15 cellular contexts compared by ENCODE assay signal in genomic region chr10:75508814-75509306, GRCh38.
DNase-seq lines count a peak whose midpoint lies in the region; ATAC-seq and TF ChIP-seq lines count a peak whose summit lies in the region.
"Had no signal": no experiment of that assay in that cellular context is flagged by ENCODE, and none has a peak within 500 bp of the region (broad histone marks: within the 10 kb centered on the region; RNA-seq: fewer than 3 reads in every experiment).

No MANE protein-coding gene starts in this region.

- TF ChIP-seq EP300 in stomach (IDR thresholded peaks at IDR 0.05), result no peak

- H3K27me3 Mint-ChIP-seq in activated CD4-positive, alpha-beta T cell treated with anti-CD3 and anti-CD28 coated beads for 36 hours, result peaks cover 6% of the 10 kb centered on the region
- peaks cover 6% of the 10 kb centered on the region for H3K27me3 Mint-ChIP-seq in activated CD4-positive, alpha-beta T cell treated with anti-CD3 and anti-CD28 coated beads, Interleukin-2, amount 10 ng/mL, durations not matched to agents 24 days and 14 days
- peaks cover 41% of the 10 kb centered on the region for H3K27me3 Mint-ChIP-seq in type B pancreatic cell

- DNase-seq in activated CD4-positive, alpha-beta T cell treated with anti-CD3 and anti-CD28 coated beads for 36 hours, result peak; percentile 12
- no peak for DNase-seq in activated CD4-positive, alpha-beta T cell treated with anti-CD3 and anti-CD28 coated beads, Interleukin-2, amount 10 ng/mL, durations not matched to agents 24 days and 14 days
- DNase-seq in glomerular visceral epithelial cell (ENCODE audit: extremely low spot score) (peak; percentile 26), type B pancreatic cell (ENCODE audit: extremely low spot score, unreplicated experiment) (no peak), omental fat pad (ENCODE audit: low spot score) (no peak), stomach (no peak)
- DNase-seq in stimulated activated CD8-positive, alpha-beta memory T cell treated with anti-CD3 and anti-CD28 coated beads, Interleukin-4, amount 100 ng/mL, for 48 hours, result no peak
- DNase-seq: activated CD4-positive, alpha-beta T cell treated with anti-CD3 and anti-CD28 coated beads, Interleukin-2, amount 50 U/mL, for 4 hours; activated naive CD4-positive, alpha-beta T cell treated with Interleukin-2 at 50 U/mL for 16 hours; central memory CD4-positive, alpha-beta T cell; stimulated activated CD4-positive, alpha-beta T cell treated with anti-CD3 and anti-CD28 coated beads, Interleukin-12 subunit alpha, Interleukin-12 subunit beta, amount 100 ng/mL, for 4 hours; upper lobe of right lung had no signal

- no peak overlapping the region for H3K4me3 ChIP-seq in stomach
- H3K4me3 ChIP-seq: lung, upper lobe of right lung had no signal

- CTCF ChIA-PET in activated CD4-positive, alpha-beta T cell treated with anti-CD3 and anti-CD28 coated beads for 36 hours (lab: Charles Lee), result no interaction called here

- no peaks in the 10 kb centered on the region for H3K9me3 Mint-ChIP-seq in activated CD4-positive, alpha-beta T cell treated with anti-CD3 and anti-CD28 coated beads for 36 hours (ENCODE audit: low read depth)
- no peaks in the 10 kb centered on the region for H3K9me3 Mint-ChIP-seq in activated CD4-positive, alpha-beta T cell treated with anti-CD3 and anti-CD28 coated beads, Interleukin-2, amount 10 ng/mL, durations not matched to agents 24 days and 14 days
- H3K9me3 Mint-ChIP-seq in type B pancreatic cell, result no peaks in the 10 kb centered on the region

- ATAC-seq in activated CD4-positive, alpha-beta T cell treated with anti-CD3 and anti-CD28 coated beads for 36 hours, result no peak
- ATAC-seq in SK-N-SH treated with all-trans-retinoic acid at 6 μM for 48 hours (peak; percentile 74), omental fat pad (ENCODE audit: low FRiP score) (no peak)
- ATAC-seq: upper lobe of right lung had no signal

- H3K27ac Mint-ChIP-seq in activated CD4-positive, alpha-beta T cell treated with anti-CD3 and anti-CD28 coated beads for 36 hours, result no peak overlapping the region
- no peak overlapping the region for H3K27ac Mint-ChIP-seq in activated CD4-positive, alpha-beta T cell treated with anti-CD3 and anti-CD28 coated beads, Interleukin-2, amount 10 ng/mL, durations not matched to agents 24 days and 14 days
- H3K27ac Mint-ChIP-seq in type B pancreatic cell, result no peak overlapping the region

- peak overlapping the region in 2 of 5 donors; percentile 5 to 28 for H3K27ac ChIP-seq in stomach
- H3K27ac ChIP-seq: neutrophil, upper lobe of right lung had no signal

- H3K4me1 ChIP-seq in stomach, result peaks cover 5 to 48% (median 27%) of the 10 kb centered on the region in 4 donors

- WGBS in stomach, 5 donors, result 29 to 48% (median 41%) methylated on average over 7 of the region's 7 CpGs

- no peak overlapping the region for H3K4me3 Mint-ChIP-seq in activated CD4-positive, alpha-beta T cell treated with anti-CD3 and anti-CD28 coated beads for 36 hours
- H3K4me3 Mint-ChIP-seq in activated CD4-positive, alpha-beta T cell treated with anti-CD3 and anti-CD28 coated beads, Interleukin-2, amount 10 ng/mL, durations not matched to agents 24 days and 14 days, result no peak overlapping the region
- peak overlapping the region; percentile 49 for H3K4me3 Mint-ChIP-seq in type B pancreatic cell

- H3K36me3 ChIP-seq in stomach, result no peaks in the 10 kb centered on the region
- H3K36me3 ChIP-seq: neutrophil, upper lobe of right lung had no signal

- POLR2A ChIA-PET in activated CD4-positive, alpha-beta T cell treated with anti-CD3 and anti-CD28 coated beads for 36 hours (lab: Charles Lee), result no interaction called here

- TF ChIP-seq CTCF in type B pancreatic cell (conservative IDR thresholded peaks at IDR 0.05) (no peak), omental fat pad (IDR thresholded peaks at IDR 0.05) (no peak), stomach (IDR thresholded peaks at IDR 0.05) (no peak)

- no peaks in the 10 kb centered on the region for H3K36me3 Mint-ChIP-seq in activated CD4-positive, alpha-beta T cell treated with anti-CD3 and anti-CD28 coated beads for 36 hours (ENCODE audit: low read depth)
- H3K36me3 Mint-ChIP-seq in activated CD4-positive, alpha-beta T cell treated with anti-CD3 and anti-CD28 coated beads, Interleukin-2, amount 10 ng/mL, durations not matched to agents 24 days and 14 days (ENCODE audit: low read depth), result no peaks in the 10 kb centered on the region
- H3K36me3 Mint-ChIP-seq in type B pancreatic cell, result peaks cover 3% of the 10 kb centered on the region

- no peak for TF ChIP-seq POLR2A in stomach (IDR thresholded peaks at IDR 0.05)

- H3K9me3 ChIP-seq in stomach, result no peaks in the 10 kb centered on the region
- H3K9me3 ChIP-seq: neutrophil, upper lobe of right lung had no signal

- peaks cover 2% of the 10 kb centered on the region for H3K4me1 Mint-ChIP-seq in activated CD4-positive, alpha-beta T cell treated with anti-CD3 and anti-CD28 coated beads for 36 hours
- H3K4me1 Mint-ChIP-seq in activated CD4-positive, alpha-beta T cell treated with anti-CD3 and anti-CD28 coated beads, Interleukin-2, amount 10 ng/mL, durations not matched to agents 24 days and 14 days, result no peaks in the 10 kb centered on the region
- peaks cover 41% of the 10 kb centered on the region for H3K4me1 Mint-ChIP-seq in type B pancreatic cell (ENCODE audit: unreplicated experiment)

- H3K27me3 ChIP-seq in stomach, result no peaks in the 10 kb centered on the region
- H3K27me3 ChIP-seq: neutrophil, upper lobe of right lung had no signal

- intact Hi-C loops in activated CD4-positive, alpha-beta T cell treated with anti-CD3 and anti-CD28 coated beads for 36 hours (cut with DNase I, micrococcal nuclease), result no loop called here
- intact Hi-C loops in activated CD4-positive, alpha-beta T cell treated with anti-CD3 and anti-CD28 coated beads, Interleukin-2, amount 10 ng/mL, durations not matched to agents 24 days and 14 days (cut with micrococcal nuclease), result no loop called here
- intact Hi-C loops in stomach (cut with DNase I; ENCODE audit: low total_unique reads), result no loop called here

TF ChIP-seq in SK-N-SH treated with all-trans-retinoic acid at 6 μM for 48 hours, 23 proteins besides CTCF, POLR2A, EP300 and RAD21 (continues in another document):
- TF ChIP-seq PATZ1 (CRISPR knock-in tag; IDR thresholded peaks at IDR 0.05; ENCODE audit: borderline replicate concordance) (peak; percentile 24; the same call in 1 of the 2 replicates), CSDC2 (CRISPR knock-in tag; IDR thresholded peaks at IDR 0.05) (no peak), RARB (CRISPR knock-in tag; IDR thresholded peaks at IDR 0.05) (no peak; the same call in 1 of the 2 replicates), ZNF8 (CRISPR knock-in tag; IDR thresholded peaks at IDR 0.05) (peak; percentile 24; the same call in 1 of the 2 replicates), SNAI2 (CRISPR knock-in tag; IDR thresholded peaks at IDR 0.05) (peak; percentile 95), POU6F1 (CRISPR knock-in tag; IDR thresholded peaks at IDR 0.05; ENCODE audit: borderline replicate concordance, low read depth) (no peak), ZFP30 (CRISPR knock-in tag; IDR thresholded peaks at IDR 0.05) (peak; percentile 29; the same call in 1 of the 2 replicates), GLIS3 (CRISPR knock-in tag; IDR thresholded peaks at IDR 0.05) (peak; percentile 13; the same call in 1 of the 2 replicates), ZFP3 (CRISPR knock-in tag; IDR thresholded peaks at IDR 0.05) (no peak), BACH2 (CRISPR knock-in tag; IDR thresholded peaks at IDR 0.05; ENCODE audit: borderline replicate concordance) (no peak), CREB5 (CRISPR knock-in tag; IDR thresholded peaks at IDR 0.05; ENCODE audit: low read depth) (peak; percentile 26; the same call in 1 of the 2 replicates), ISL1 (CRISPR knock-in tag; IDR thresholded peaks at IDR 0.05) (no peak)

Comparison
In these comparisons a context has a peak if more than half of its experiments do, and no peak if none do; other contexts are left out.
1. DNase-seq: peak in activated CD4-positive, alpha-beta T cell treated with anti-CD3 and anti-CD28 coated beads for 36 hours (single experiment) and glomerular visceral epithelial cell (single experiment); none in activated CD4-positive, alpha-beta T cell treated with anti-CD3 and anti-CD28 coated beads, Interleukin-2, amount 10 ng/mL, durations not matched to agents 24 days and 14 days (single experiment), type B pancreatic cell (single experiment), omental fat pad (single experiment), stimulated activated CD8-positive, alpha-beta memory T cell treated with anti-CD3 and anti-CD28 coated beads, Interleukin-4, amount 100 ng/mL, for 48 hours (single experiment) and stomach (single experiment).